1 cellular context compared by ENCODE assay signal in genomic region chr19:34733826-34734600, GRCh38.
TF ChIP-seq lines count a peak whose summit lies in the region.

ZNF181 (plus strand) TSS chr19:34734243; CDS start chr19:34735038, 795 bp downstream.

TF ChIP-seq in GM12878, 131 proteins besides CTCF, POLR2A, EP300 and RAD21 (continued from another document and continues in another):
- TF ChIP-seq ZNF592 (IDR thresholded peaks at IDR 0.05) (no peak), SUPT20H (IDR thresholded peaks at IDR 0.05; ENCODE audit: borderline replicate concordance, control insufficient read depth, low read depth, low read length) (no peak), ESRRA (IDR thresholded peaks at IDR 0.05; ENCODE audit: low read length) (0 out of 2 replicates have a peak, but pooled peaks have one; percentile 10), ZBTB33 (IDR thresholded peaks at IDR 0.05) (no peak), BRCA1 (IDR thresholded peaks at IDR 0.05; ENCODE audit: low read depth, low read length) (no peak), ZNF384 (IDR thresholded peaks at IDR 0.05; ENCODE audit: borderline replicate concordance, low read depth, low read length) (no peak), ELK1 (IDR thresholded peaks at IDR 0.05; ENCODE audit: low read depth, low read length) (peak; percentile 27; the same call in 1 of the 2 replicates), GABPA (IDR thresholded peaks at IDR 0.05; ENCODE audit: low read depth) (peak; percentile 87), ATF2 (IDR thresholded peaks at IDR 0.05; ENCODE audit: low read length) (no peak), RELA (IDR thresholded peaks at IDR 0.05; ENCODE audit: borderline replicate concordance, partially characterized antibody) (peak; percentile 3), STAT1 (conservative IDR thresholded peaks at IDR 0.05) (0 out of 2 replicates have a peak, but pooled peaks have one; percentile 60), TAF1 (IDR thresholded peaks at IDR 0.05; ENCODE audit: borderline replicate concordance, low read depth, low read length) (no peak; the same call in 1 of the 2 replicates), KLF5 (IDR thresholded peaks at IDR 0.05; ENCODE audit: partially characterized antibody) (no peak), NR2C1 (IDR thresholded peaks at IDR 0.05) (peak; percentile 86), ATF3 (IDR thresholded peaks at IDR 0.05; ENCODE audit: borderline replicate concordance, extremely low read depth, low read depth, low read length) (no peak; the same call in 1 of the 2 replicates), CREB1 (IDR thresholded peaks at IDR 0.05; ENCODE audit: low read depth) (peak; percentile 98), HSF1 (IDR thresholded peaks at IDR 0.05; ENCODE audit: low read depth, low read length) (no peak), HCFC1 (IDR thresholded peaks at IDR 0.05; ENCODE audit: low read length) (peak; percentile 79), EGR1 (IDR thresholded peaks at IDR 0.05; ENCODE audit: borderline replicate concordance in 1 of 2, low read depth in 2 of 2, low read length in 2 of 2) (no peak; a peak in 1 of 3 replicates), USF1 (IDR thresholded peaks at IDR 0.05; ENCODE audit: borderline replicate concordance, extremely low read length, insufficient read depth, low read depth, low read length) (no peak), MTA3 (IDR thresholded peaks at IDR 0.05; ENCODE audit: borderline replicate concordance, low read length) (no peak), CHD2 (IDR thresholded peaks at IDR 0.05; ENCODE audit: borderline replicate concordance, low read depth, low read length) (no peak), MEF2A (IDR thresholded peaks at IDR 0.05; ENCODE audit: insufficient read depth, low read depth, low read length) (no peak), LARP7 (IDR thresholded peaks at IDR 0.05) (peak; percentile 86), BMI1 (IDR thresholded peaks at IDR 0.05; ENCODE audit: borderline replicate concordance) (no peak), PAX8 (IDR thresholded peaks at IDR 0.05) (no peak), SUZ12 (IDR thresholded peaks at IDR 0.05; ENCODE audit: unreplicated experiment) (no peak), RELB (IDR thresholded peaks at IDR 0.05; ENCODE audit: low read depth) (peak; percentile 81), SREBF1 (IDR thresholded peaks at IDR 0.05; ENCODE audit: low read length) (no peak; the same call in 1 of the 2 replicates), KAT2A (conservative IDR thresholded peaks at IDR 0.05; ENCODE audit: control insufficient read depth, low read depth, low read length) (no peak), ZBTB40 (IDR thresholded peaks at IDR 0.05; ENCODE audit: borderline replicate concordance) (peak; percentile 93), BACH1 (IDR thresholded peaks at IDR 0.05; ENCODE audit: borderline replicate concordance) (peak; percentile 48), CEBPB (IDR thresholded peaks at IDR 0.05; ENCODE audit: borderline replicate concordance in 1 of 2, low read depth in 2 of 2, low read length in 2 of 2) (no peak), SMAD5 (IDR thresholded peaks at IDR 0.05; ENCODE audit: low read depth) (no peak), NFIC (IDR thresholded peaks at IDR 0.05; ENCODE audit: low read depth, low read length) (no peak), REST (IDR thresholded peaks at IDR 0.05; ENCODE audit: low read depth, low read length) (no peak), TARDBP (IDR thresholded peaks at IDR 0.05; ENCODE audit: borderline replicate concordance) (peak; percentile 38; the same call in 1 of the 2 replicates)
